ENCODE assay signal across 18 cellular contexts in the genomic region with DNA sequence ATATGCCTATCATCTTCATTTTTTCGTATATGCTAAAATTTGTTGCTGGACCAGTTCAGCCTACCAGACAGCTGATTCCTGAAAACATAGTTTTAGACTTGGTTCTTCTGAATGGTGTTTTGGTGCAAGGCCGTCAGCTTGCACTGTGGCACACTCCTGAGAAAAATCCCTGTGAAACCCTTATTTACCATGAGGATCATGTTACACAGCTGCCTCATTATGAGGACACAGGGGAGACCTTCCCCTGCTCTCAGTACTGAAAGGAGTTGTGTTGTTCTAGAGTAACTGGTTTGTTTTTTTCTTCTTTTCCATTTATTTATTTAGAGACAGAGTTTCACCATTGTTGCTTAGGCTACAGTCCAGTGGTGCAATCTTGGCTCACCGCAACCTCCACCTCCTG. TPM values are rescaled to one million over a fixed set of nuclear protein-coding genes. Genes with fewer than 3 reads are reported as not detected.
DNase-seq lines count a peak whose midpoint lies in the region; ATAC-seq lines count a peak whose summit lies in the region.
"Had no signal": no experiment of that assay in that cellular context is flagged by ENCODE, and none has a peak within 500 bp of the region (broad histone marks: within the 10 kb centered on the region; RNA-seq: fewer than 3 reads in every experiment).

No MANE protein-coding gene starts in this region.

- H3K79me2 ChIP-seq in mesendoderm (ENCODE audit: control insufficient read depth, insufficient read depth, low read length): no peaks in the 10 kb centered on the region

- no CpG with 5 or more reads among the region's 3 CpGs for WGBS in mesendoderm (ENCODE audit: extremely low coverage, insufficient coverage, low lambda C conversion rate)

- H3K27ac Mint-ChIP-seq in activated CD8-positive, alpha-beta memory T cell treated with anti-CD3 and anti-CD28 coated beads, Interleukin-2, amount 10 ng/mL, durations not matched to agents 7 days and 5 days: no peak overlapping the region
- H3K27ac Mint-ChIP-seq: activated naive CD4-positive, alpha-beta T cell treated with anti-CD3 and anti-CD28 coated beads for 36 hours; stimulated activated naive B cell treated with anti-CD40 and anti-IgM and Interleukin-4, amounts not matched to agents 10 μg/mL and 1 μg/mL and 100 μg/mL, for 72 hours had no signal

- no peak overlapping the region for H3K27ac ChIP-seq in mesendoderm (ENCODE audit: low read depth, low read length)
- H3K27ac ChIP-seq: BLaER1 treated with 17β-estradiol and CSF1 and Interleukin-3, amounts not matched to agents 10 nM and 100 nM; PC-9; tibial nerve had no signal

- no peak overlapping the region for H3K23ac ChIP-seq in mesendoderm (ENCODE audit: low read length)

- peak; percentile 4 for DNase-seq in DMS79 treated with DMSO at 0.1 percent for 48 hours (lab: John Stamatoyannopoulos, UW)
- DNase-seq in DMS79 (lab: John Stamatoyannopoulos, UW): no peak
- peak; percentile 86 for DNase-seq in NCI-H146 (lab: John Stamatoyannopoulos, UW)
- peak; percentile 95 for DNase-seq in NCI-H69 (lab: John Stamatoyannopoulos, UW)
- DNase-seq in mesendoderm: peak; percentile 26
- DNase-seq in HUDEP-2 (lab: John Stamatoyannopoulos, UW; ENCODE audit: unreplicated experiment in 76 of 76): no peak
- DNase-seq in activated CD8-positive, alpha-beta memory T cell treated with anti-CD3 and anti-CD28 coated beads, Interleukin-2, amount 10 ng/mL, durations not matched to agents 7 days and 5 days: no peak
- no peak for DNase-seq in cerebellar nuclear complex (lab: John Stamatoyannopoulos, UW)
- DNase-seq: 8988T; activated CD4-positive, alpha-beta T cell treated with anti-CD3 and anti-CD28 coated beads, Interleukin-2, amount 50 U/mL, for 1 hour; activated naive CD4-positive, alpha-beta T cell treated with anti-CD3 and anti-CD28 coated beads for 36 hours; activated T-cell treated with anti-CD3 and anti-CD28 coated beads for 4 hours; HCEC 1CT; PC-9; stimulated activated naive B cell treated with anti-CD40 and anti-IgM and Interleukin-4, amounts not matched to agents 10 μg/mL and 1 μg/mL and 100 μg/mL, for 72 hours had no signal

- H4K5ac ChIP-seq in mesendoderm (ENCODE audit: low read length): no peak overlapping the region

- H2BK120ac ChIP-seq in mesendoderm (ENCODE audit: low read depth, low read length): no peak overlapping the region

- no peak overlapping the region for H3K4ac ChIP-seq in mesendoderm (ENCODE audit: low read depth, low read length)

- H3K9ac ChIP-seq in mesendoderm (ENCODE audit: low read length): no peak overlapping the region
- H3K9ac ChIP-seq: BLaER1 treated with 17β-estradiol and CSF1 and Interleukin-3, amounts not matched to agents 10 nM and 100 nM had no signal

- H3K27me3 ChIP-seq in mesendoderm (ENCODE audit: insufficient read depth, low read length, poor library complexity): no peaks in the 10 kb centered on the region
- H3K27me3 ChIP-seq: BLaER1 treated with 17β-estradiol and CSF1 and Interleukin-3, amounts not matched to agents 10 nM and 100 nM; tibial nerve had no signal

- H3K56ac ChIP-seq in mesendoderm (ENCODE audit: low read length): no peak overlapping the region

- H3K4me1 ChIP-seq in mesendoderm (ENCODE audit: control insufficient read depth, low read depth, low read length): no peaks in the 10 kb centered on the region
- H3K4me1 ChIP-seq: BLaER1 treated with 17β-estradiol and CSF1 and Interleukin-3, amounts not matched to agents 10 nM and 100 nM; tibial nerve had no signal

- no peak overlapping the region for H4K8ac ChIP-seq in mesendoderm (ENCODE audit: low read depth, low read length)

- no peak overlapping the region for H2BK15ac ChIP-seq in mesendoderm (replicated peaks; ENCODE audit: low read depth)

- no peaks in the 10 kb centered on the region for H3K79me1 ChIP-seq in mesendoderm (ENCODE audit: low read length)

- CTCF ChIA-PET in activated CD8-positive, alpha-beta memory T cell treated with anti-CD3 and anti-CD28 coated beads, Interleukin-2, amount 10 ng/mL, durations not matched to agents 7 days and 5 days (lab: Charles Lee): no interaction called here

- H3K18ac ChIP-seq in mesendoderm (ENCODE audit: low read length): no peak overlapping the region

- no peak overlapping the region for H2AK5ac ChIP-seq in mesendoderm (ENCODE audit: low read length)

- no peak overlapping the region for H3K4me3 Mint-ChIP-seq in activated CD8-positive, alpha-beta memory T cell treated with anti-CD3 and anti-CD28 coated beads, Interleukin-2, amount 10 ng/mL, durations not matched to agents 7 days and 5 days
- H3K4me3 Mint-ChIP-seq: activated naive CD4-positive, alpha-beta T cell treated with anti-CD3 and anti-CD28 coated beads for 36 hours; nephron; stimulated activated naive B cell treated with anti-CD40 and anti-IgM and Interleukin-4, amounts not matched to agents 10 μg/mL and 1 μg/mL and 100 μg/mL, for 72 hours had no signal

- peaks cover 24% of the 10 kb centered on the region for H3K27me3 Mint-ChIP-seq in activated CD8-positive, alpha-beta memory T cell treated with anti-CD3 and anti-CD28 coated beads, Interleukin-2, amount 10 ng/mL, durations not matched to agents 7 days and 5 days

- H3K4me3 ChIP-seq in mesendoderm (ENCODE audit: low read length): no peak overlapping the region
- H3K4me3 ChIP-seq: BLaER1 treated with 17β-estradiol and CSF1 and Interleukin-3, amounts not matched to agents 10 nM and 100 nM; PC-9; tibial nerve had no signal

- H3K36me3 Mint-ChIP-seq in activated CD8-positive, alpha-beta memory T cell treated with anti-CD3 and anti-CD28 coated beads, Interleukin-2, amount 10 ng/mL, durations not matched to agents 7 days and 5 days: no peaks in the 10 kb centered on the region
- H3K36me3 Mint-ChIP-seq: stimulated activated naive B cell treated with anti-CD40 and anti-IgM and Interleukin-4, amounts not matched to agents 10 μg/mL and 1 μg/mL and 100 μg/mL, for 72 hours had no signal

- no peaks in the 10 kb centered on the region for H3K4me1 Mint-ChIP-seq in activated CD8-positive, alpha-beta memory T cell treated with anti-CD3 and anti-CD28 coated beads, Interleukin-2, amount 10 ng/mL, durations not matched to agents 7 days and 5 days

- H3K9me3 Mint-ChIP-seq in activated CD8-positive, alpha-beta memory T cell treated with anti-CD3 and anti-CD28 coated beads, Interleukin-2, amount 10 ng/mL, durations not matched to agents 7 days and 5 days (ENCODE audit: low read depth): no peaks in the 10 kb centered on the region
- H3K9me3 Mint-ChIP-seq: activated naive CD4-positive, alpha-beta T cell treated with anti-CD3 and anti-CD28 coated beads for 36 hours; nephron; stimulated activated naive B cell treated with anti-CD40 and anti-IgM and Interleukin-4, amounts not matched to agents 10 μg/mL and 1 μg/mL and 100 μg/mL, for 72 hours had no signal

- no peak overlapping the region for H3K4me2 ChIP-seq in mesendoderm (ENCODE audit: low read length)
- H3K4me2 ChIP-seq: BLaER1 treated with 17β-estradiol and CSF1 and Interleukin-3, amounts not matched to agents 10 nM and 100 nM; PC-9 had no signal

- ATAC-seq in activated CD8-positive, alpha-beta memory T cell treated with anti-CD3 and anti-CD28 coated beads, Interleukin-2, amount 10 ng/mL, durations not matched to agents 7 days and 5 days: no peak
- ATAC-seq: stimulated activated naive B cell treated with anti-CD40 and anti-IgM and Interleukin-4, amounts not matched to agents 10 μg/mL and 1 μg/mL and 100 μg/mL, for 72 hours had no signal

- no peak overlapping the region for H2BK5ac ChIP-seq in mesendoderm (ENCODE audit: low read length)

- no peaks in the 10 kb centered on the region for H3K36me3 ChIP-seq in mesendoderm (ENCODE audit: control insufficient read depth, insufficient read depth, low read length)
- H3K36me3 ChIP-seq: BLaER1 treated with 17β-estradiol and CSF1 and Interleukin-3, amounts not matched to agents 10 nM and 100 nM; tibial nerve had no signal

RNA-seq across cellular contexts. Expression of a gene that starts 37.6 kb away (rescaled TPM):
- polyA plus RNA-seq in mesendoderm (2013, experiment 1 of 2): 4.1 TPM
- 3.7 TPM for polyA plus RNA-seq in mesendoderm (2013, experiment 2 of 2)
- 10 to 100 TPM; 21.6 to 25.2 TPM for total RNA-seq in activated CD8-positive, alpha-beta memory T cell treated with anti-CD3 and anti-CD28 coated beads, Interleukin-2, amount 10 ng/mL, durations not matched to agents 7 days and 5 days

Comparison
In these comparisons a context has a peak if more than half of its experiments do, and no peak if none do; other contexts are left out.
1. DNase-seq: peak in DMS79 treated with DMSO at 0.1 percent for 48 hours (single experiment), NCI-H146 (single experiment), NCI-H69 (single experiment) and mesendoderm (single experiment); none in DMS79 (single experiment), HUDEP-2 (0 of 76), activated CD8-positive, alpha-beta memory T cell treated with anti-CD3 and anti-CD28 coated beads, Interleukin-2, amount 10 ng/mL, durations not matched to agents 7 days and 5 days (single experiment) and cerebellar nuclear complex (0 of 2).